ENCODE assay signal across 15 cellular contexts in genomic region chr5:151733727-151734408, GRCh38. TPM values are rescaled to one million over a fixed set of nuclear protein-coding genes. Genes with fewer than 3 reads are reported as not detected.
"Had no signal": no experiment of that assay in that cellular context is flagged by ENCODE, and none has a peak within 500 bp of the region (broad histone marks: within the 10 kb centered on the region; RNA-seq: fewer than 3 reads in every experiment).

No MANE protein-coding gene starts in this region.

- H3K27me3 Mint-ChIP-seq: naive thymus-derived CD8-positive, alpha-beta T cell had no signal

- H3K4me3 ChIP-seq: right atrium auricular region, tibial artery had no signal

- ATAC-seq: naive thymus-derived CD8-positive, alpha-beta T cell; stimulated activated effector memory CD8-positive, alpha-beta T cell treated with anti-CD3 and anti-CD28 coated beads, Interleukin-12 subunit alpha, Interleukin-12 subunit beta, amount 100 ng/mL, for 72 hours; WTC11 had no signal

- H3K9me3 ChIP-seq: tibial artery had no signal

- DNase-seq: activated CD4-positive, alpha-beta T cell treated with anti-CD3 and anti-CD28 coated beads for 48 hours; activated naive CD4-positive, alpha-beta T cell treated with anti-CD3 and anti-CD28 coated beads, Interleukin-2, amount 50 U/mL, for 16 hours; amniotic stem cell; brain microvascular endothelial cell; endodermal cell; erythroblast; glutamatergic neuron; mammary epithelial cell; naive thymus-derived CD8-positive, alpha-beta T cell; nucleus accumbens; tibial artery had no signal

- H3K4me1 Mint-ChIP-seq: stimulated activated effector memory CD8-positive, alpha-beta T cell treated with anti-CD3 and anti-CD28 coated beads, Interleukin-12 subunit alpha, Interleukin-12 subunit beta, amount 100 ng/mL, for 72 hours had no signal

- H3K27ac Mint-ChIP-seq: endodermal cell; naive thymus-derived CD8-positive, alpha-beta T cell; stimulated activated effector memory CD8-positive, alpha-beta T cell treated with anti-CD3 and anti-CD28 coated beads, Interleukin-12 subunit alpha, Interleukin-12 subunit beta, amount 100 ng/mL, for 72 hours; T-helper 1 cell treated with Interleukin-12 subunit alpha and Interleukin-12 subunit beta and Interleukin-4 antibody, amounts not matched to agents 30 μg/mL and 1 μg/mL, for 36 hours; WTC11 had no signal

- H3K4me1 ChIP-seq: right atrium auricular region had no signal

- H3K36me3 ChIP-seq: brain microvascular endothelial cell, right atrium auricular region had no signal

- H3K27me3 ChIP-seq: brain microvascular endothelial cell, right atrium auricular region, tibial artery had no signal

- H3K4me3 Mint-ChIP-seq: endodermal cell; naive thymus-derived CD8-positive, alpha-beta T cell; stimulated activated effector memory CD8-positive, alpha-beta T cell treated with anti-CD3 and anti-CD28 coated beads, Interleukin-12 subunit alpha, Interleukin-12 subunit beta, amount 100 ng/mL, for 72 hours; T-helper 1 cell treated with Interleukin-12 subunit alpha and Interleukin-12 subunit beta and Interleukin-4 antibody, amounts not matched to agents 30 μg/mL and 1 μg/mL, for 36 hours; WTC11 had no signal

- H3K27ac ChIP-seq: brain microvascular endothelial cell, right atrium auricular region, tibial artery had no signal

RNA-seq across cellular contexts. Expression of gene SPARC, which starts 47.2 kb away (rescaled TPM):
- total RNA-seq: naive thymus-derived CD8-positive, alpha-beta T cell had no signal
- polyA plus RNA-seq: naive thymus-derived CD8-positive, alpha-beta T cell had no signal
